Comparison of ENCODE assay signal across 24 cellular contexts in genomic region chr6:163753430-163753829, GRCh38.
"Had no signal": no experiment of that assay in that cellular context is flagged by ENCODE, and none has a peak within 500 bp of the region (broad histone marks: within the 10 kb centered on the region; RNA-seq: fewer than 3 reads in every experiment).

No MANE protein-coding gene starts in this region.

- H3K36me3 ChIP-seq: esophagus squamous epithelium, prostate gland, right atrium auricular region, thoracic aorta, tibial nerve, upper lobe of left lung, uterus had no signal

- DNase-seq: cerebellar nuclear complex; effector CD8-positive, alpha-beta T cell; esophagus squamous epithelium; foreskin melanocyte; glutamatergic neuron; naive B cell; nephron progenitor cell; nucleus accumbens; stimulated activated CD4-positive, alpha-beta T cell treated with anti-CD3 and anti-CD28 coated beads, Interleukin-4, amount 100 ng/mL, for 4 hours; stimulated activated naive B cell treated with anti-CD40 and anti-IgM and Interleukin-4, amounts not matched to agents 10 μg/mL and 1 μg/mL and 100 μg/mL, for 72 hours; upper lobe of left lung; uterus had no signal

- H3K27ac ChIP-seq: esophagus squamous epithelium, prostate gland, right atrium auricular region, thoracic aorta, tibial nerve, upper lobe of left lung, uterus had no signal

- H3K4me3 Mint-ChIP-seq: memory B cell; nephron progenitor cell; stimulated activated naive B cell treated with anti-CD40 and anti-IgM and Interleukin-4, amounts not matched to agents 10 μg/mL and 1 μg/mL and 100 μg/mL, for 72 hours; stimulated activated naive CD8-positive, alpha-beta T cell treated with anti-CD3 and anti-CD28 coated beads, Interleukin-15, Interleukin-2, amounts not matched to agents 100 ng/mL and 50 ng/mL, for 24 hours had no signal

- H3K27me3 ChIP-seq: esophagus squamous epithelium, right atrium auricular region, tibial nerve, upper lobe of left lung, uterus had no signal

- FAIRE-seq: colon, endothelial cell of umbilical vein, keratinocyte had no signal

- H3K4me3 ChIP-seq: esophagus squamous epithelium, lung, prostate gland, right atrium auricular region, thoracic aorta, tibial nerve, upper lobe of left lung, uterus had no signal

- ATAC-seq: left lobe of liver; sciatic nerve; stimulated activated naive B cell treated with anti-CD40 and anti-IgM and Interleukin-4, amounts not matched to agents 10 μg/mL and 1 μg/mL and 100 μg/mL, for 72 hours had no signal

- H3K27ac Mint-ChIP-seq: memory B cell; nephron progenitor cell; stimulated activated naive B cell treated with anti-CD40 and anti-IgM and Interleukin-4, amounts not matched to agents 10 μg/mL and 1 μg/mL and 100 μg/mL, for 72 hours; stimulated activated naive CD8-positive, alpha-beta T cell treated with anti-CD3 and anti-CD28 coated beads, Interleukin-15, Interleukin-2, amounts not matched to agents 100 ng/mL and 50 ng/mL, for 24 hours had no signal

- H3K9me3 ChIP-seq: prostate gland, right atrium auricular region, thoracic aorta, upper lobe of left lung, uterus had no signal

- H3K9me3 Mint-ChIP-seq: stimulated activated naive CD8-positive, alpha-beta T cell treated with anti-CD3 and anti-CD28 coated beads, Interleukin-15, Interleukin-2, amounts not matched to agents 100 ng/mL and 50 ng/mL, for 24 hours had no signal

- H3K4me1 ChIP-seq: prostate gland, uterus had no signal
